In the genomic region with DNA sequence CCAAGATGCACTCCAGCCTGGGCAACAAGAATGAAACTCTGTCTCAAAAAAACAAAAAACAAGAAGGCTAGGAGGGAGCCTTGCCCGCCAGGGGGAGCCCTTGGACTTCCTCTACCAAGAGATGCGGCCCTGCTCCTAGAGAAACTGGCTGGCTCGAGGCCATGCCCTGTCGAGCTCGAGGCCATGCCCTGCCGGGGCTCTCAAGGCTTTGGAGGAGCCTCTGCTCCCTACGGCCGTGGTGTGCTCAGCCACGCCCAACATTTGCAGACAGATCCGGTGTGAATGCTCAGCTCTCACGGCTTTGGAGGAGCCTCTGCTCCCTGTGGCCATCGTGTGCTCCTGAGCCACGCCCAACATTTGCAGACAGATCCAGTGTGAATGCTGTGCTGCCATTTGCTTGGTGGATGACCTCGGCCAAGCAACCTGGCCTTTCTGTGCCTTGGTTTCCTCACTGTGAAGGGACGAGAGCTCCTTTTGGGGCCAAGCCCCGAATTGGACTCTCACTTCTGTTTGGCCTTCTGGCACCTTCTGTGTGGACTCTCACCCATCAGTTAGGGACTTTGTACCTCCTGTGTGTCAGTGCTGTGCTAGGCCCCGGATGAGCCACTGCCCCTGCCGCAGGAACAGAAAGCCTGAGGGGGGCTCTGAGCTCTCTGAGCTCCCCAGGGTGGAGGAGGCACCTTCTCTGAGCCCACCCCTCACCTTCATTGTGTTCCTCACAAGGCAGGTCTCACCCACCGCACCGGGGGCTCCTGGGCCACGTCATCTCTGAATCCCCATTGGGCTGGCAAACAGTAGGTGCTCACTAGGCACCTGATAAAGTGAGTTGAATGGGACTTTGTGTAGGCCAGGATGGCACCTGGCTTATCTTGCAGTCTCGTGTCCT, we compare ENCODE assay signal across 8 cellular contexts. TPM values are rescaled to one million over a fixed set of nuclear protein-coding genes. Genes with fewer than 3 reads are reported as not detected.
DNase-seq lines count a peak whose midpoint lies in the region; ATAC-seq and TF ChIP-seq lines count a peak whose summit lies in the region.

No MANE protein-coding gene starts in this region.

- peaks cover 12% of the 10 kb centered on the region for H3K36me3 Mint-ChIP-seq in activated T-helper 1 cell treated with anti-CD3 and anti-CD28 coated beads, Interleukin-12 subunit alpha, Interleukin-12 subunit beta, Interleukin-2, Interleukin-4 antibody, amounts not matched to agents 30 ng/mL and 10 ng/mL and 1 ng/mL, durations not matched to agents 14 hours and 24 hours and 36 hours (ENCODE audit: low read depth)
- H3K36me3 Mint-ChIP-seq in nephron (ENCODE audit: low read depth) = peaks cover 12% of the 10 kb centered on the region
- H3K36me3 Mint-ChIP-seq in stimulated activated naive B cell treated with anti-CD40 and anti-IgM and Interleukin-4, amounts not matched to agents 10 μg/mL and 1 μg/mL and 100 μg/mL, for 72 hours = peaks cover 12 to 20% of the 10 kb centered on the region in 2 donors

- no peak overlapping the region for H3K4me3 ChIP-seq in LNCaP clone FGC (ENCODE audit: low read depth, low read length)
- H3K4me3 ChIP-seq in fibroblast of mammary gland (ENCODE audit: control insufficient read depth, low read depth, low read length) = no peak overlapping the region

- peak; percentile 86 for TF ChIP-seq CTCF in LNCaP clone FGC (IDR thresholded peaks at IDR 0.05; ENCODE audit: control insufficient read depth, extremely low read depth, insufficient read depth)
- TF ChIP-seq CTCF in fibroblast of mammary gland (conservative IDR thresholded peaks at IDR 0.05; ENCODE audit: control insufficient read depth, insufficient read depth, low read depth, low read length) = peak; percentile 78
- peak; percentile 82 to 92 (median 87) for TF ChIP-seq CTCF in nephron (IDR thresholded peaks at IDR 0.05; ENCODE audit: unreplicated experiment in 3 of 3)

- H3K4me1 Mint-ChIP-seq in activated T-helper 1 cell treated with anti-CD3 and anti-CD28 coated beads, Interleukin-12 subunit alpha, Interleukin-12 subunit beta, Interleukin-2, Interleukin-4 antibody, amounts not matched to agents 30 ng/mL and 10 ng/mL and 1 ng/mL, durations not matched to agents 14 hours and 24 hours and 36 hours (ENCODE audit: low read depth) = peaks cover 5% of the 10 kb centered on the region
- H3K4me1 Mint-ChIP-seq in nephron = peaks cover 15% of the 10 kb centered on the region
- peaks cover 19 to 33% of the 10 kb centered on the region in 2 donors for H3K4me1 Mint-ChIP-seq in stimulated activated naive B cell treated with anti-CD40 and anti-IgM and Interleukin-4, amounts not matched to agents 10 μg/mL and 1 μg/mL and 100 μg/mL, for 72 hours

- intact Hi-C loops in activated T-helper 1 cell treated with anti-CD3 and anti-CD28 coated beads, Interleukin-12 subunit alpha, Interleukin-12 subunit beta, Interleukin-2, Interleukin-4 antibody, amounts not matched to agents 30 ng/mL and 10 ng/mL and 1 ng/mL, durations not matched to agents 14 hours and 24 hours and 36 hours (cut with micrococcal nuclease) = loop anchor here (1.0 kb wide), 5 partner anchors 14 to 190 kb away; a partner anchor contains a TSS

- no peak overlapping the region for H3K27ac Mint-ChIP-seq in activated T-helper 1 cell treated with anti-CD3 and anti-CD28 coated beads, Interleukin-12 subunit alpha, Interleukin-12 subunit beta, Interleukin-2, Interleukin-4 antibody, amounts not matched to agents 30 ng/mL and 10 ng/mL and 1 ng/mL, durations not matched to agents 14 hours and 24 hours and 36 hours
- peak overlapping the region; percentile 76 to 96 (median 79) for H3K27ac Mint-ChIP-seq in nephron
- peak overlapping the region; percentile 83 for H3K27ac Mint-ChIP-seq in stimulated activated naive B cell treated with anti-CD40 and anti-IgM and Interleukin-4, amounts not matched to agents 10 μg/mL and 1 μg/mL and 100 μg/mL, for 72 hours

- no peaks in the 10 kb centered on the region for H3K9me3 Mint-ChIP-seq in activated T-helper 1 cell treated with anti-CD3 and anti-CD28 coated beads, Interleukin-12 subunit alpha, Interleukin-12 subunit beta, Interleukin-2, Interleukin-4 antibody, amounts not matched to agents 30 ng/mL and 10 ng/mL and 1 ng/mL, durations not matched to agents 14 hours and 24 hours and 36 hours
- H3K9me3 Mint-ChIP-seq in nephron = no peaks in the 10 kb centered on the region
- no peaks in the 10 kb centered on the region for H3K9me3 Mint-ChIP-seq in stimulated activated naive B cell treated with anti-CD40 and anti-IgM and Interleukin-4, amounts not matched to agents 10 μg/mL and 1 μg/mL and 100 μg/mL, for 72 hours

- H3K4me3 Mint-ChIP-seq in activated T-helper 1 cell treated with anti-CD3 and anti-CD28 coated beads, Interleukin-12 subunit alpha, Interleukin-12 subunit beta, Interleukin-2, Interleukin-4 antibody, amounts not matched to agents 30 ng/mL and 10 ng/mL and 1 ng/mL, durations not matched to agents 14 hours and 24 hours and 36 hours = no peak overlapping the region
- no peak overlapping the region for H3K4me3 Mint-ChIP-seq in nephron
- no peak overlapping the region for H3K4me3 Mint-ChIP-seq in stimulated activated naive B cell treated with anti-CD40 and anti-IgM and Interleukin-4, amounts not matched to agents 10 μg/mL and 1 μg/mL and 100 μg/mL, for 72 hours

- peak; percentile 97 to 98 for ATAC-seq in stimulated activated naive B cell treated with anti-CD40 and anti-IgM and Interleukin-4, amounts not matched to agents 10 μg/mL and 1 μg/mL and 100 μg/mL, for 72 hours (replicated peaks)
- ATAC-seq in GM18505 (IDR thresholded peaks at IDR 0.05; ENCODE audit: unreplicated experiment) = no peak

- peak; percentile 81 for DNase-seq in DMS79 (lab: John Stamatoyannopoulos, UW)
- DNase-seq in LNCaP clone FGC (ENCODE audit: low read depth) = peak; percentile 64
- DNase-seq in RKO (ENCODE audit: low spot score) = peak; percentile 94
- peak; percentile 83 for DNase-seq in activated T-helper 1 cell treated with anti-CD3 and anti-CD28 coated beads, Interleukin-12 subunit alpha, Interleukin-12 subunit beta, Interleukin-2, Interleukin-4 antibody, amounts not matched to agents 30 ng/mL and 10 ng/mL and 1 ng/mL, durations not matched to agents 14 hours and 24 hours and 36 hours (ENCODE audit: low spot score)
- DNase-seq in fibroblast of mammary gland (ENCODE audit: low read depth) = peak; percentile 90
- DNase-seq in stimulated activated naive B cell treated with anti-CD40 and anti-IgM and Interleukin-4, amounts not matched to agents 10 μg/mL and 1 μg/mL and 100 μg/mL, for 72 hours = peak; percentile 83

- TF ChIP-seq POLR2A in GM18505 (IDR thresholded peaks at IDR 0.05; ENCODE audit: borderline replicate concordance, extremely low read depth, insufficient read depth, insufficient read length) = no peak

- peaks cover 4% of the 10 kb centered on the region for H3K27me3 Mint-ChIP-seq in activated T-helper 1 cell treated with anti-CD3 and anti-CD28 coated beads, Interleukin-12 subunit alpha, Interleukin-12 subunit beta, Interleukin-2, Interleukin-4 antibody, amounts not matched to agents 30 ng/mL and 10 ng/mL and 1 ng/mL, durations not matched to agents 14 hours and 24 hours and 36 hours (ENCODE audit: insufficient read depth)
- no peaks in the 10 kb centered on the region for H3K27me3 Mint-ChIP-seq in nephron (ENCODE audit: low read depth)
- H3K27me3 Mint-ChIP-seq in stimulated activated naive B cell treated with anti-CD40 and anti-IgM and Interleukin-4, amounts not matched to agents 10 μg/mL and 1 μg/mL and 100 μg/mL, for 72 hours = no peaks in the 10 kb centered on the region

RNA-seq across cellular contexts. Expression of a gene that starts 14.1 kb away (rescaled TPM):
- total RNA-seq in activated T-helper 1 cell treated with anti-CD3 and anti-CD28 coated beads, Interleukin-12 subunit alpha, Interleukin-12 subunit beta, Interleukin-2, Interleukin-4 antibody, amounts not matched to agents 30 ng/mL and 10 ng/mL and 1 ng/mL, durations not matched to agents 14 hours and 24 hours and 36 hours = 33.9 and 39.7 TPM in 2 replicates

RNA-seq across cellular contexts. Expression of a gene that starts 44.6 kb away (rescaled TPM):
- total RNA-seq in activated T-helper 1 cell treated with anti-CD3 and anti-CD28 coated beads, Interleukin-12 subunit alpha, Interleukin-12 subunit beta, Interleukin-2, Interleukin-4 antibody, amounts not matched to agents 30 ng/mL and 10 ng/mL and 1 ng/mL, durations not matched to agents 14 hours and 24 hours and 36 hours = 32.1 and 37.3 TPM in 2 replicates

RNA-seq across cellular contexts. Expression of a gene that starts 54.7 kb away (rescaled TPM):
- total RNA-seq in activated T-helper 1 cell treated with anti-CD3 and anti-CD28 coated beads, Interleukin-12 subunit alpha, Interleukin-12 subunit beta, Interleukin-2, Interleukin-4 antibody, amounts not matched to agents 30 ng/mL and 10 ng/mL and 1 ng/mL, durations not matched to agents 14 hours and 24 hours and 36 hours = 21.4 and 23.9 TPM in 2 replicates
